Comparison of ENCODE assay signal across 1 cellular context in genomic region chr7:461453-462172, GRCh38.
TF ChIP-seq lines count a peak whose summit lies in the region.

No MANE protein-coding gene starts in this region.

TF ChIP-seq in HepG2, 621 proteins besides CTCF, POLR2A, EP300 and RAD21 (continued from another document and continues in another):
- TF ChIP-seq PAXIP1 (CRISPR knock-in tag; conservative IDR thresholded peaks at IDR 0.05) (peak; percentile 67), ZNF710 (CRISPR knock-in tag; IDR thresholded peaks at IDR 0.05; ENCODE audit: borderline replicate concordance) (peak; percentile 57; the same call in 1 of the 2 replicates), MAZ (IDR thresholded peaks at IDR 0.05; ENCODE audit: borderline replicate concordance, low read depth, low read length) (no peak), MAZ (CRISPR knock-in tag; IDR thresholded peaks at IDR 0.05; ENCODE audit: low read depth) (peak; percentile 59; the same call in 1 of the 2 replicates), SMARCC2 (IDR thresholded peaks at IDR 0.05) (no peak), ZFP91 (CRISPR knock-in tag; IDR thresholded peaks at IDR 0.05; ENCODE audit: borderline replicate concordance) (0 out of 2 replicates have a peak, but pooled peaks have one; percentile 14), ARID5B (CRISPR knock-in tag; IDR thresholded peaks at IDR 0.05) (peak; percentile 42; the same call in 1 of the 2 replicates), ZNF691 (CRISPR knock-in tag; IDR thresholded peaks at IDR 0.05; ENCODE audit: borderline replicate concordance, low read depth) (no peak), TFDP1 (CRISPR knock-in tag; IDR thresholded peaks at IDR 0.05; ENCODE audit: borderline replicate concordance) (peak; percentile 30; the same call in 1 of the 2 replicates), NR2F2 (IDR thresholded peaks at IDR 0.05; ENCODE audit: borderline replicate concordance, low read depth) (no peak; the same call in 1 of the 2 replicates), SAP130 (CRISPR knock-in tag; IDR thresholded peaks at IDR 0.05; ENCODE audit: low read depth) (peak; percentile 57; the same call in 1 of the 2 replicates), TEAD3 (CRISPR knock-in tag; optimal IDR thresholded peaks at IDR 0.05; ENCODE audit: borderline replicate concordance) (peak; percentile 95), MNT (IDR thresholded peaks at IDR 0.05) (no peak), ZSCAN5A (CRISPR knock-in tag; IDR thresholded peaks at IDR 0.05; ENCODE audit: borderline replicate concordance) (no peak), ZNF256 (CRISPR knock-in tag; conservative IDR thresholded peaks at IDR 0.05) (no peak), BCL6 (CRISPR knock-in tag; IDR thresholded peaks at IDR 0.05) (peak; percentile 33; the same call in 1 of the 2 replicates), CENPX (CRISPR knock-in tag; IDR thresholded peaks at IDR 0.05) (no peak), ELF1 (CRISPR knock-in tag; IDR thresholded peaks at IDR 0.05) (peak; percentile 59), ZNF792 (CRISPR knock-in tag; IDR thresholded peaks at IDR 0.05) (peak; percentile 47; the same call in 1 of the 2 replicates), MED1 (CRISPR knock-in tag; IDR thresholded peaks at IDR 0.05) (peak; percentile 76), ZKSCAN1 (IDR thresholded peaks at IDR 0.05; ENCODE audit: low read length) (no peak), ZNF619 (CRISPR knock-in tag; IDR thresholded peaks at IDR 0.05) (no peak), PPARG (CRISPR knock-in tag; conservative IDR thresholded peaks at IDR 0.05) (no peak), ZNF275 (CRISPR knock-in tag; IDR thresholded peaks at IDR 0.05; ENCODE audit: borderline replicate concordance) (no peak), PHF8 (CRISPR knock-in tag; IDR thresholded peaks at IDR 0.05) (no peak), DR1 (CRISPR knock-in tag; IDR thresholded peaks at IDR 0.05) (no peak), HDAC1 (CRISPR knock-in tag; IDR thresholded peaks at IDR 0.05) (peak; percentile 52; the same call in 1 of the 2 replicates), FOXP4 (CRISPR knock-in tag; IDR thresholded peaks at IDR 0.05) (0 out of 2 replicates have a peak, but pooled peaks have one; percentile 56), PBX2 (CRISPR knock-in tag; IDR thresholded peaks at IDR 0.05) (no peak), ZNF101 (CRISPR knock-in tag; IDR thresholded peaks at IDR 0.05; ENCODE audit: borderline replicate concordance, low read depth) (no peak), MYC (CRISPR knock-in tag; IDR thresholded peaks at IDR 0.05; ENCODE audit: borderline replicate concordance) (peak; percentile 37; the same call in 1 of the 2 replicates)
